ENCODE assay signal across 18 cellular contexts in the genomic region with DNA sequence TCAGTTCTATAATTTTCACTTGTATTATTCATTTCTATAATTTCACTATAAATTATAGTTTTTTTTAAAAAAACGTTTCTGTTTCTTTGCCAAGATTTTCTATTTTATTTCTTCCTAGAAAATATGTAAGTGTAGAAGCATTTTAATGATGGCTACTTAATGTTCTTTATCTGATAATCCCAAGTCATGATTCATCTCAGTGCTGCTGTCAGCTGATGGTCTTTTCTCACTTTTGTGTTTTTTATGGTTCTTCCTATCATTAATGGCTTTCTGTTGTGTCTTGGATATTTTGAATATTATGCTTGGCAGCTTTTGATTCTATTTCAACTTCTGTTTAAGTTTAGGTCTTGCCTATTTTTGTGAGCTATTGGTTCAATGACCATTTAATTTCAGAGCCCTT.
"Had no signal": no experiment of that assay in that cellular context is flagged by ENCODE, and none has a peak within 500 bp of the region (broad histone marks: within the 10 kb centered on the region; RNA-seq: fewer than 3 reads in every experiment).

No MANE protein-coding gene starts in this region.

- H3K9me3 ChIP-seq: body of pancreas, right lobe of liver, tibial artery had no signal

- H3K36me3 ChIP-seq: right lobe of liver, tibial artery, uterus had no signal

- H3K36me3 Mint-ChIP-seq: activated naive CD4-positive, alpha-beta T cell treated with anti-CD3 and anti-CD28 coated beads, Interleukin-2, amount 50 U/mL, for 72 hours; stimulated activated effector memory CD8-positive, alpha-beta T cell treated with anti-CD3 and anti-CD28 coated beads, Interleukin-12 subunit alpha, Interleukin-12 subunit beta, amount 100 ng/mL, for 72 hours had no signal

- H3K27ac Mint-ChIP-seq: activated CD4-positive, alpha-beta T cell treated with anti-CD3 and anti-CD28 coated beads, Interleukin-2, amount 10 ng/mL, durations not matched to agents 24 days and 14 days; activated CD8-positive, alpha-beta T cell treated with anti-CD3 and anti-CD28 coated beads, Interleukin-2, amount 10 ng/mL, durations not matched to agents 7 days and 5 days; activated naive CD4-positive, alpha-beta T cell treated with anti-CD3 and anti-CD28 coated beads, Interleukin-2, amount 50 U/mL, for 72 hours; stimulated activated effector memory CD8-positive, alpha-beta T cell treated with anti-CD3 and anti-CD28 coated beads, Interleukin-12 subunit alpha, Interleukin-12 subunit beta, amount 100 ng/mL, for 72 hours; T-helper 2 cell treated with Interferon-gamma antibody and Interleukin-4, amounts not matched to agents 5 μg/mL and 100 μg/mL, for 36 hours had no signal

- H3K27ac ChIP-seq: body of pancreas, foreskin keratinocyte, right lobe of liver, tibial artery had no signal

- H3K4me1 ChIP-seq: body of pancreas had no signal

- H3K9me3 Mint-ChIP-seq: activated CD4-positive, alpha-beta T cell treated with anti-CD3 and anti-CD28 coated beads, Interleukin-2, amount 10 ng/mL, durations not matched to agents 24 days and 14 days; T-helper 2 cell treated with Interferon-gamma antibody and Interleukin-4, amounts not matched to agents 5 μg/mL and 100 μg/mL, for 36 hours had no signal

- H3K4me1 Mint-ChIP-seq: activated CD4-positive, alpha-beta T cell treated with anti-CD3 and anti-CD28 coated beads, Interleukin-2, amount 10 ng/mL, durations not matched to agents 24 days and 14 days; stimulated activated effector memory CD8-positive, alpha-beta T cell treated with anti-CD3 and anti-CD28 coated beads, Interleukin-12 subunit alpha, Interleukin-12 subunit beta, amount 100 ng/mL, for 72 hours had no signal

- H3K4me3 Mint-ChIP-seq: activated CD4-positive, alpha-beta T cell treated with anti-CD3 and anti-CD28 coated beads, Interleukin-2, amount 10 ng/mL, durations not matched to agents 24 days and 14 days; activated CD8-positive, alpha-beta T cell treated with anti-CD3 and anti-CD28 coated beads, Interleukin-2, amount 10 ng/mL, durations not matched to agents 7 days and 5 days; stimulated activated effector memory CD8-positive, alpha-beta T cell treated with anti-CD3 and anti-CD28 coated beads, Interleukin-12 subunit alpha, Interleukin-12 subunit beta, amount 100 ng/mL, for 72 hours; T-helper 2 cell treated with Interferon-gamma antibody and Interleukin-4, amounts not matched to agents 5 μg/mL and 100 μg/mL, for 36 hours had no signal

- H3K27me3 ChIP-seq: body of pancreas, foreskin keratinocyte, right lobe of liver, tibial artery, uterus had no signal

- DNase-seq: activated CD4-positive, alpha-beta T cell treated with anti-CD3 and anti-CD28 coated beads, Interleukin-2, amount 10 ng/mL, durations not matched to agents 24 days and 14 days; activated CD4-positive, CD25-positive, alpha-beta regulatory T cell; activated CD8-positive, alpha-beta memory T cell treated with anti-CD3 and anti-CD28 coated beads, Interleukin-2, amount 50 U/mL, for 4 hours; activated CD8-positive, alpha-beta T cell treated with anti-CD3 and anti-CD28 coated beads, Interleukin-2, amount 10 ng/mL, durations not matched to agents 7 days and 5 days; activated gamma-delta T cell; activated T-cell treated with anti-CD3 and anti-CD28 coated beads, Interleukin-2, amount 50 U/mL, for 48 hours; body of pancreas; central memory CD4-positive, alpha-beta T cell; effector CD8-positive, alpha-beta T cell; mesendoderm; right lobe of liver; stimulated activated CD4-positive, alpha-beta T cell treated with anti-CD3 and anti-CD28 coated beads, Interleukin-12 subunit alpha, Interleukin-12 subunit beta, amount 100 ng/mL, for 4 hours; tibial artery; uterus had no signal

- H3K4me3 ChIP-seq: body of pancreas, right lobe of liver, tibial artery, uterus had no signal

- ATAC-seq: activated CD8-positive, alpha-beta T cell treated with anti-CD3 and anti-CD28 coated beads, Interleukin-2, amount 10 ng/mL, durations not matched to agents 7 days and 5 days; activated naive CD4-positive, alpha-beta T cell treated with anti-CD3 and anti-CD28 coated beads, Interleukin-2, amount 50 U/mL, for 72 hours; body of pancreas; foreskin keratinocyte; right lobe of liver; stimulated activated effector memory CD8-positive, alpha-beta T cell treated with anti-CD3 and anti-CD28 coated beads, Interleukin-12 subunit alpha, Interleukin-12 subunit beta, amount 100 ng/mL, for 72 hours had no signal
